In the genomic region with DNA sequence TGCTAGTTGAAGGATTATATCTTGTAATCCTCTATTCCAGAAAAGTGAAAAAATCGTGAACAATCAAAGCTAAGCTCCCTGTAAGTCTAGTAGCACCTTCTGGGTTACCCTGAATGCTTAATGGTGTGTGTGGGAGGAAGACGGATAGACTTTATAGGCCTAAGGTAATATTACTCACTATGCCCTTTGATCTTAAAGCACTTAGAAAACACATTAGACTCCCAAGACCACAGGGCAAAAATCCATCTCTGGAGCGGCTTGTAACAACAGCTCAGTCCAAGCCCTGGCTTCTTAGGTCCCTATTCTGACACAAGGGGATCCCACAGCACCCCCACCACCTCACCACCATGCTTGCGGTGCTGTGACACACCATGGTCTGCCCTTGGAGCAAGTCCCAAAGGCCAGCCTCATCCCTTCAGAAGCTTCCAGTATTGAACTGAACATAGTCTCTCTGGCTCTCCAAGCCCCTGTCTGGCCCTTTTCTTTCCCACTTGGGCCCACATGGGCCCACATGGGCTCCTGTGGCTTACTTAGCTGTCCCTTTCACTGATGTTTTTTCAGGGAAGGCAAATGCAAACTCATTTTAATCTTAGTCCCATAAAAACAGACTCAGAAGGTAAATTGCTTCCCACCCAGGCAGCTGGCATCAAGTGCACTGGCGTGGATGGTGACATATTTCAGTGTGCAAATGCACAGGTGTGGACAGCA, we compare ENCODE assay signal across 1 cellular context.
A peak's percentile ranks its signal among the peaks of the same experiment; 100 is the strongest.
TF ChIP-seq lines count a peak whose summit lies in the region.

No MANE protein-coding gene starts in this region.

TF ChIP-seq in HepG2, 621 proteins besides CTCF, POLR2A, EP300 and RAD21 (continued from another document):
- TF ChIP-seq, protein P1, sequence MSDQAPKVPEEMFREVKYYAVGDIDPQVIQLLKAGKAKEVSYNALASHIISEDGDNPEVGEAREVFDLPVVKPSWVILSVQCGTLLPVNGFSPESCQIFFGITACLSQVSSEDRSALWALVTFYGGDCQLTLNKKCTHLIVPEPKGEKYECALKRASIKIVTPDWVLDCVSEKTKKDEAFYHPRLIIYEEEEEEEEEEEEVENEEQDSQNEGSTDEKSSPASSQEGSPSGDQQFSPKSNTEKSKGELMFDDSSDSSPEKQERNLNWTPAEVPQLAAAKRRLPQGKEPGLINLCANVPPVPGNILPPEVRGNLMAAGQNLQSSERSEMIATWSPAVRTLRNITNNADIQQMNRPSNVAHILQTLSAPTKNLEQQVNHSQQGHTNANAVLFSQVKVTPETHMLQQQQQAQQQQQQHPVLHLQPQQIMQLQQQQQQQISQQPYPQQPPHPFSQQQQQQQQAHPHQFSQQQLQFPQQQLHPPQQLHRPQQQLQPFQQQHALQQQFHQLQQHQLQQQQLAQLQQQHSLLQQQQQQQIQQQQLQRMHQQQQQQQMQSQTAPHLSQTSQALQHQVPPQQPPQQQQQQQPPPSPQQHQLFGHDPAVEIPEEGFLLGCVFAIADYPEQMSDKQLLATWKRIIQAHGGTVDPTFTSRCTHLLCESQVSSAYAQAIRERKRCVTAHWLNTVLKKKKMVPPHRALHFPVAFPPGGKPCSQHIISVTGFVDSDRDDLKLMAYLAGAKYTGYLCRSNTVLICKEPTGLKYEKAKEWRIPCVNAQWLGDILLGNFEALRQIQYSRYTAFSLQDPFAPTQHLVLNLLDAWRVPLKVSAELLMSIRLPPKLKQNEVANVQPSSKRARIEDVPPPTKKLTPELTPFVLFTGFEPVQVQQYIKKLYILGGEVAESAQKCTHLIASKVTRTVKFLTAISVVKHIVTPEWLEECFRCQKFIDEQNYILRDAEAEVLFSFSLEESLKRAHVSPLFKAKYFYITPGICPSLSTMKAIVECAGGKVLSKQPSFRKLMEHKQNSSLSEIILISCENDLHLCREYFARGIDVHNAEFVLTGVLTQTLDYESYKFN (CRISPR knock-in tag; conservative IDR thresholded peaks at IDR 0.05): peak; percentile 26; the same call in 1 of the 2 replicates
- TF ChIP-seq HNF4G (IDR thresholded peaks at IDR 0.05; ENCODE audit: borderline replicate concordance, low read depth, low read length) (peak; percentile 43; the same call in 1 of the 2 replicates), HNF4G (CRISPR knock-in tag; IDR thresholded peaks at IDR 0.05; ENCODE audit: borderline replicate concordance, low read depth) (no peak), SALL1 (CRISPR knock-in tag; IDR thresholded peaks at IDR 0.05) (0 out of 2 replicates have a peak, but pooled peaks have one; percentile 17), TBL1XR1 (IDR thresholded peaks at IDR 0.05; ENCODE audit: borderline replicate concordance, low read length, partially characterized antibody) (no peak), ELF4 (CRISPR knock-in tag; IDR thresholded peaks at IDR 0.05; ENCODE audit: borderline replicate concordance) (no peak), PPARG (CRISPR knock-in tag; conservative IDR thresholded peaks at IDR 0.05) (0 out of 2 replicates have a peak, but pooled peaks have one; percentile 52), XRCC5 (optimal IDR thresholded peaks at IDR 0.05; ENCODE audit: low read length) (no peak), ZZZ3 (CRISPR knock-in tag; IDR thresholded peaks at IDR 0.05; ENCODE audit: borderline replicate concordance) (no peak), ZNF777 (CRISPR knock-in tag; IDR thresholded peaks at IDR 0.05) (no peak)
- TF ChIP-seq, protein P2, sequence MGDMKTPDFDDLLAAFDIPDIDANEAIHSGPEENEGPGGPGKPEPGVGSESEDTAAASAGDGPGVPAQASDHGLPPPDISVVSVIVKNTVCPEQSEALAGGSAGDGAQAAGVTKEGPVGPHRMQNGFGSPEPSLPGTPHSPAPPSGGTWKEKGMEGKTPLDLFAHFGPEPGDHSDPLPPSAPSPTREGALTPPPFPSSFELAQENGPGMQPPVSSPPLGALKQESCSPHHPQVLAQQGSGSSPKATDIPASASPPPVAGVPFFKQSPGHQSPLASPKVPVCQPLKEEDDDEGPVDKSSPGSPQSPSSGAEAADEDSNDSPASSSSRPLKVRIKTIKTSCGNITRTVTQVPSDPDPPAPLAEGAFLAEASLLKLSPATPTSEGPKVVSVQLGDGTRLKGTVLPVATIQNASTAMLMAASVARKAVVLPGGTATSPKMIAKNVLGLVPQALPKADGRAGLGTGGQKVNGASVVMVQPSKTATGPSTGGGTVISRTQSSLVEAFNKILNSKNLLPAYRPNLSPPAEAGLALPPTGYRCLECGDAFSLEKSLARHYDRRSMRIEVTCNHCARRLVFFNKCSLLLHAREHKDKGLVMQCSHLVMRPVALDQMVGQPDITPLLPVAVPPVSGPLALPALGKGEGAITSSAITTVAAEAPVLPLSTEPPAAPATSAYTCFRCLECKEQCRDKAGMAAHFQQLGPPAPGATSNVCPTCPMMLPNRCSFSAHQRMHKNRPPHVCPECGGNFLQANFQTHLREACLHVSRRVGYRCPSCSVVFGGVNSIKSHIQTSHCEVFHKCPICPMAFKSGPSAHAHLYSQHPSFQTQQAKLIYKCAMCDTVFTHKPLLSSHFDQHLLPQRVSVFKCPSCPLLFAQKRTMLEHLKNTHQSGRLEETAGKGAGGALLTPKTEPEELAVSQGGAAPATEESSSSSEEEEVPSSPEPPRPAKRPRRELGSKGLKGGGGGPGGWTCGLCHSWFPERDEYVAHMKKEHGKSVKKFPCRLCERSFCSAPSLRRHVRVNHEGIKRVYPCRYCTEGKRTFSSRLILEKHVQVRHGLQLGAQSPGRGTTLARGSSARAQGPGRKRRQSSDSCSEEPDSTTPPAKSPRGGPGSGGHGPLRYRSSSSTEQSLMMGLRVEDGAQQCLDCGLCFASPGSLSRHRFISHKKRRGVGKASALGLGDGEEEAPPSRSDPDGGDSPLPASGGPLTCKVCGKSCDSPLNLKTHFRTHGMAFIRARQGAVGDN (CRISPR knock-in tag; IDR thresholded peaks at IDR 0.05): 0 out of 2 replicates have a peak, but pooled peaks have one; percentile 9
- TF ChIP-seq, protein P3, sequence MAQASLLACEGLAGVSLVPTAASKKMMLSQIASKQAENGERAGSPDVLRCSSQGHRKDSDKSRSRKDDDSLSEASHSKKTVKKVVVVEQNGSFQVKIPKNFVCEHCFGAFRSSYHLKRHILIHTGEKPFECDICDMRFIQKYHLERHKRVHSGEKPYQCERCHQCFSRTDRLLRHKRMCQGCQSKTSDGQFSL (CRISPR knock-in tag; IDR thresholded peaks at IDR 0.05): no peak
- TF ChIP-seq, protein P4, sequence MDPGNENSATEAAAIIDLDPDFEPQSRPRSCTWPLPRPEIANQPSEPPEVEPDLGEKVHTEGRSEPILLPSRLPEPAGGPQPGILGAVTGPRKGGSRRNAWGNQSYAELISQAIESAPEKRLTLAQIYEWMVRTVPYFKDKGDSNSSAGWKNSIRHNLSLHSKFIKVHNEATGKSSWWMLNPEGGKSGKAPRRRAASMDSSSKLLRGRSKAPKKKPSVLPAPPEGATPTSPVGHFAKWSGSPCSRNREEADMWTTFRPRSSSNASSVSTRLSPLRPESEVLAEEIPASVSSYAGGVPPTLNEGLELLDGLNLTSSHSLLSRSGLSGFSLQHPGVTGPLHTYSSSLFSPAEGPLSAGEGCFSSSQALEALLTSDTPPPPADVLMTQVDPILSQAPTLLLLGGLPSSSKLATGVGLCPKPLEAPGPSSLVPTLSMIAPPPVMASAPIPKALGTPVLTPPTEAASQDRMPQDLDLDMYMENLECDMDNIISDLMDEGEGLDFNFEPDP (CRISPR knock-in tag; conservative IDR thresholded peaks at IDR 0.05): 0 out of 2 replicates have a peak, but pooled peaks have one; percentile 66
- TF ChIP-seq, protein P5, sequence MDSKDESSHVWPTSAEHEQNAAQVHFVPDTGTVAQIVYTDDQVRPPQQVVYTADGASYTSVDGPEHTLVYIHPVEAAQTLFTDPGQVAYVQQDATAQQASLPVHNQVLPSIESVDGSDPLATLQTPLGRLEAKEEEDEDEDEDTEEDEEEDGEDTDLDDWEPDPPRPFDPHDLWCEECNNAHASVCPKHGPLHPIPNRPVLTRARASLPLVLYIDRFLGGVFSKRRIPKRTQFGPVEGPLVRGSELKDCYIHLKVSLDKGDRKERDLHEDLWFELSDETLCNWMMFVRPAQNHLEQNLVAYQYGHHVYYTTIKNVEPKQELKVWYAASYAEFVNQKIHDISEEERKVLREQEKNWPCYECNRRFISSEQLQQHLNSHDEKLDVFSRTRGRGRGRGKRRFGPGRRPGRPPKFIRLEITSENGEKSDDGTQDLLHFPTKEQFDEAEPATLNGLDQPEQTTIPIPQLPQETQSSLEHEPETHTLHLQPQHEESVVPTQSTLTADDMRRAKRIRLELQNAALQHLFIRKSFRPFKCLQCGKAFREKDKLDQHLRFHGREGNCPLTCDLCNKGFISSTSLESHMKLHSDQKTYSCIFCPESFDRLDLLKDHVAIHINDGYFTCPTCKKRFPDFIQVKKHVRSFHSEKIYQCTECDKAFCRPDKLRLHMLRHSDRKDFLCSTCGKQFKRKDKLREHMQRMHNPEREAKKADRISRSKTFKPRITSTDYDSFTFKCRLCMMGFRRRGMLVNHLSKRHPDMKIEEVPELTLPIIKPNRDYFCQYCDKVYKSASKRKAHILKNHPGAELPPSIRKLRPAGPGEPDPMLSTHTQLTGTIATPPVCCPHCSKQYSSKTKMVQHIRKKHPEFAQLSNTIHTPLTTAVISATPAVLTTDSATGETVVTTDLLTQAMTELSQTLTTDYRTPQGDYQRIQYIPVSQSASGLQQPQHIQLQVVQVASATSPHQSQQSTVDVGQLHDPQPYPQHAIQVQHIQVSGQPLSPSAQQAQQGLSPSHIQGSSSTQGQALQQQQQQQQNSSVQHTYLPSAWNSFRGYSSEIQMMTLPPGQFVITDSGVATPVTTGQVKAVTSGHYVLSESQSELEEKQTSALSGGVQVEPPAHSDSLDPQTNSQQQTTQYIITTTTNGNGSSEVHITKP (CRISPR knock-in tag; IDR thresholded peaks at IDR 0.05; ENCODE audit: low read depth): no peak
- TF ChIP-seq, protein P6, sequence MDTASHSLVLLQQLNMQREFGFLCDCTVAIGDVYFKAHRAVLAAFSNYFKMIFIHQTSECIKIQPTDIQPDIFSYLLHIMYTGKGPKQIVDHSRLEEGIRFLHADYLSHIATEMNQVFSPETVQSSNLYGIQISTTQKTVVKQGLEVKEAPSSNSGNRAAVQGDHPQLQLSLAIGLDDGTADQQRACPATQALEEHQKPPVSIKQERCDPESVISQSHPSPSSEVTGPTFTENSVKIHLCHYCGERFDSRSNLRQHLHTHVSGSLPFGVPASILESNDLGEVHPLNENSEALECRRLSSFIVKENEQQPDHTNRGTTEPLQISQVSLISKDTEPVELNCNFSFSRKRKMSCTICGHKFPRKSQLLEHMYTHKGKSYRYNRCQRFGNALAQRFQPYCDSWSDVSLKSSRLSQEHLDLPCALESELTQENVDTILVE (CRISPR knock-in tag; IDR thresholded peaks at IDR 0.05): no peak
